ENCODE assay signal across 12 cellular contexts in genomic region chr17:30173649-30174048, GRCh38. TPM values are rescaled to one million over a fixed set of nuclear protein-coding genes. Genes with fewer than 3 reads are reported as not detected.
DNase-seq lines count a peak whose midpoint lies in the region; ATAC-seq, FAIRE-seq and TF ChIP-seq lines count a peak whose summit lies in the region.
"Had no signal": no experiment of that assay in that cellular context is flagged by ENCODE, and none has a peak within 500 bp of the region (broad histone marks: within the 10 kb centered on the region; RNA-seq: fewer than 3 reads in every experiment).

No MANE protein-coding gene starts in this region.

- H3K9me3 Mint-ChIP-seq in activated CD4-positive, alpha-beta memory T cell treated with anti-CD3 and anti-CD28 coated beads, Interleukin-2, amount 10 ng/mL, durations not matched to agents 7 days and 5 days: no peaks in the 10 kb centered on the region
- H3K9me3 Mint-ChIP-seq in GM23338: no peaks in the 10 kb centered on the region
- H3K9me3 Mint-ChIP-seq: activated B cell treated with CpG ODN at 0.5 μM for 24 hours, brain had no signal

- H3K9me2 ChIP-seq in GM23338 (ENCODE audit: insufficient read depth): no peaks in the 10 kb centered on the region

- peaks cover 42% of the 10 kb centered on the region for H3K36me3 Mint-ChIP-seq in activated CD4-positive, alpha-beta memory T cell treated with anti-CD3 and anti-CD28 coated beads, Interleukin-2, amount 10 ng/mL, durations not matched to agents 7 days and 5 days (ENCODE audit: low read depth)
- H3K36me3 Mint-ChIP-seq in GM23338 (ENCODE audit: low read depth): peaks cover 18% of the 10 kb centered on the region; the same call in 2 of the 3 replicates

- H3K4me2 ChIP-seq in GM23338: no peak overlapping the region

- H3K4me3 ChIP-seq in GM23338: no peak overlapping the region

- CTCF ChIA-PET in activated CD4-positive, alpha-beta memory T cell treated with anti-CD3 and anti-CD28 coated beads, Interleukin-2, amount 10 ng/mL, durations not matched to agents 7 days and 5 days (lab: Charles Lee): interaction anchor here (1.4 kb wide), 1 partner anchor 49 kb away, joined by 6 read pairs; no protein-coding TSS in a partner anchor

- no peaks in the 10 kb centered on the region for H3K4me1 ChIP-seq in GM23338 (ENCODE audit: insufficient read depth)

- H3K27ac ChIP-seq in GM23338 (ENCODE audit: low read depth): no peak overlapping the region

- H3F3A ChIP-seq in GM23338 (replicated peaks; ENCODE audit: low read depth): no peaks in the 10 kb centered on the region

- no peaks in the 10 kb centered on the region for H3K27me3 ChIP-seq in GM23338 (ENCODE audit: insufficient read depth)

- in situ Hi-C loops in GM13977 (cut with MboI; ENCODE audit: low pct_unique_long_range_greater_than_20kb, low sequenced_read_pairs, unreplicated experiment): no loop called here

- H3K4me3 Mint-ChIP-seq in activated CD4-positive, alpha-beta memory T cell treated with anti-CD3 and anti-CD28 coated beads, Interleukin-2, amount 10 ng/mL, durations not matched to agents 7 days and 5 days: no peak overlapping the region
- no peak overlapping the region for H3K4me3 Mint-ChIP-seq in GM23338
- H3K4me3 Mint-ChIP-seq: activated B cell treated with CpG ODN at 0.5 μM for 24 hours, brain had no signal

- H2AFZ ChIP-seq in GM23338: no peak overlapping the region

- no peaks in the 10 kb centered on the region for H3K27me3 Mint-ChIP-seq in activated CD4-positive, alpha-beta memory T cell treated with anti-CD3 and anti-CD28 coated beads, Interleukin-2, amount 10 ng/mL, durations not matched to agents 7 days and 5 days
- H3K27me3 Mint-ChIP-seq in GM23338 (ENCODE audit: insufficient read depth, low read depth, poor library complexity): peaks cover 4% of the 10 kb centered on the region
- H3K27me3 Mint-ChIP-seq: activated B cell treated with CpG ODN at 0.5 μM for 24 hours, brain had no signal

- H3K4me1 Mint-ChIP-seq in activated CD4-positive, alpha-beta memory T cell treated with anti-CD3 and anti-CD28 coated beads, Interleukin-2, amount 10 ng/mL, durations not matched to agents 7 days and 5 days: peaks cover 33% of the 10 kb centered on the region
- H3K4me1 Mint-ChIP-seq in GM23338: no peaks in the 10 kb centered on the region
- H3K4me1 Mint-ChIP-seq: brain had no signal

- TF ChIP-seq CTCF in GM13977 (IDR thresholded peaks at IDR 0.05; ENCODE audit: extremely low read depth, insufficient read depth, missing control alignments) (no peak), GM23338 (conservative IDR thresholded peaks at IDR 0.05; ENCODE audit: low read depth in 2 of 2) (no peak)

- DNase-seq in GM13977 (ENCODE audit: low spot score) (peak; percentile 54), GM19239 (ENCODE audit: insufficient read length, low spot score) (peak; percentile 29), NCI-H2196 (lab: John Stamatoyannopoulos, UW; ENCODE audit: unreplicated experiment) (no peak), medulla oblongata (ENCODE audit: extremely low spot score) (no peak), hippocampal formation (lab: John Stamatoyannopoulos, UW) (no peak), GM23338 (ENCODE audit: low spot score) (no peak)
- peak; percentile 33 for DNase-seq in activated CD4-positive, alpha-beta memory T cell treated with anti-CD3 and anti-CD28 coated beads, Interleukin-2, amount 10 ng/mL, durations not matched to agents 7 days and 5 days
- DNase-seq: activated B cell treated with CpG ODN at 0.5 μM for 24 hours, foreskin fibroblast had no signal

- FAIRE-seq in GM19239 (lab: Jason Lieb, UNC): peak; percentile 98
- FAIRE-seq: H1 had no signal

- H3K36me3 ChIP-seq in GM23338 (ENCODE audit: insufficient read depth): peaks cover 11% of the 10 kb centered on the region; the same call in 1 of the 2 replicates

- POLR2A ChIA-PET in activated CD4-positive, alpha-beta memory T cell treated with anti-CD3 and anti-CD28 coated beads, Interleukin-2, amount 10 ng/mL, durations not matched to agents 7 days and 5 days (lab: Charles Lee): interaction anchor here (1.5 kb wide), 1 partner anchor 118 kb away, joined by 3 read pairs; the partner anchor contains the start of gene BLMH

- no peaks in the 10 kb centered on the region for H4K20me1 ChIP-seq in GM23338 (replicated peaks; ENCODE audit: insufficient read depth)

- H3K79me2 ChIP-seq in GM23338 (replicated peaks; ENCODE audit: insufficient read depth): no peaks in the 10 kb centered on the region

- ATAC-seq in HG02938 (IDR thresholded peaks at IDR 0.05; ENCODE audit: unreplicated experiment) (peak; percentile 88), GM23338 (no peak)

- H3K27ac Mint-ChIP-seq in activated CD4-positive, alpha-beta memory T cell treated with anti-CD3 and anti-CD28 coated beads, Interleukin-2, amount 10 ng/mL, durations not matched to agents 7 days and 5 days: no peak overlapping the region
- H3K27ac Mint-ChIP-seq in GM23338: no peak overlapping the region
- H3K27ac Mint-ChIP-seq: activated B cell treated with CpG ODN at 0.5 μM for 24 hours, brain had no signal

TF ChIP-seq in GM23338, 12 proteins besides CTCF, POLR2A, EP300 and RAD21 (continues in another document):
- TF ChIP-seq EZH2phosphoT487 (IDR thresholded peaks at IDR 0.05; ENCODE audit: unreplicated experiment) (no peak), STAT1 (IDR thresholded peaks at IDR 0.05; ENCODE audit: unreplicated experiment) (no peak), CREB1 (CRISPR knock-in tag; IDR thresholded peaks at IDR 0.05; ENCODE audit: low read depth) (no peak), ZNF114 (CRISPR knock-in tag; IDR thresholded peaks at IDR 0.05) (no peak), REST (IDR thresholded peaks at IDR 0.05; ENCODE audit: unreplicated experiment) (no peak), NANOG (IDR thresholded peaks at IDR 0.05; ENCODE audit: borderline replicate concordance) (no peak), POLR2AphosphoS5 (IDR thresholded peaks at IDR 0.05; ENCODE audit: low read depth) (no peak)

RNA-seq across cellular contexts. Expression of gene NSRP1, which starts 57.0 kb away (rescaled TPM):
- total RNA-seq in activated CD4-positive, alpha-beta memory T cell treated with anti-CD3 and anti-CD28 coated beads, Interleukin-2, amount 10 ng/mL, durations not matched to agents 7 days and 5 days: 10 to 100 TPM; 21.6 to 22.7 TPM
- 5.8 and 15.7 TPM in 2 replicates for total RNA-seq in GM23338 (2014; rRNA removed; shearing (Covaris generic))
- 110 and 111 TPM in 2 replicates for polyA plus RNA-seq in GM23338 (2016; fragmentation: Nextera tagmentation; extraction: Ambion mirVana)

Comparison
In these comparisons a context has a peak if more than half of its experiments do, and no peak if none do; other contexts are left out.
1. DNase-seq: peak in GM13977 (single experiment), GM19239 (single experiment) and activated CD4-positive, alpha-beta memory T cell treated with anti-CD3 and anti-CD28 coated beads, Interleukin-2, amount 10 ng/mL, durations not matched to agents 7 days and 5 days (single experiment); none in NCI-H2196 (single experiment), medulla oblongata (single experiment), hippocampal formation (0 of 2) and GM23338 (single experiment).